16 cellular contexts compared by ENCODE assay signal in genomic region chr2:219638217-219638947, GRCh38. TPM values are rescaled to one million over a fixed set of nuclear protein-coding genes. Genes with fewer than 3 reads are reported as not detected.
DNase-seq lines count a peak whose midpoint lies in the region; ATAC-seq and TF ChIP-seq lines count a peak whose summit lies in the region.
"Had no signal": no experiment of that assay in that cellular context is flagged by ENCODE, and none has a peak within 500 bp of the region (broad histone marks: within the 10 kb centered on the region; RNA-seq: fewer than 3 reads in every experiment).

No MANE protein-coding gene starts in this region.

- H3K79me2 ChIP-seq in hepatocyte = no peaks in the 10 kb centered on the region

- H3K4me2 ChIP-seq in hepatocyte = no peak overlapping the region

- no peak overlapping the region for H2AFZ ChIP-seq in hepatocyte

- intact Hi-C loops in naive thymus-derived CD4-positive, alpha-beta T cell (cut with micrococcal nuclease) = no loop called here

- DNase-seq in AG04449 (ENCODE audit: low read depth, low spot score) = no peak
- DNase-seq in brain microvascular endothelial cell = no peak
- no peak for DNase-seq in hepatocyte (ENCODE audit: low spot score)
- DNase-seq in naive thymus-derived CD4-positive, alpha-beta T cell = no peak
- no peak for DNase-seq in HCEC 1CT
- no peak for DNase-seq in NAMALWA (ENCODE audit: low spot score)
- DNase-seq in RPMI8226 = no peak
- DNase-seq: activated CD8-positive, alpha-beta memory T cell treated with anti-CD3 and anti-CD28 coated beads, Interleukin-2, amount 50 U/mL, for 48 hours; activated naive CD8-positive, alpha-beta T cell treated with anti-CD3 and anti-CD28 coated beads, Interleukin-2, amount 50 U/mL, for 24 hours; CD4-positive, CD25-positive, alpha-beta regulatory T cell; midbrain; NCI-H226; psoas muscle; stimulated activated CD4-positive, alpha-beta T cell treated with anti-CD3 and anti-CD28 coated beads, Interleukin-2, amount 100 ng/mL, for 48 hours had no signal

- peaks cover 3% of the 10 kb centered on the region for H3K4me1 ChIP-seq in hepatocyte (ENCODE audit: insufficient read depth)
- peaks cover 3 to 4% of the 10 kb centered on the region in 2 donors for H3K4me1 ChIP-seq in naive thymus-derived CD4-positive, alpha-beta T cell (ENCODE audit: control insufficient read depth in 2 of 2, insufficient read depth in 2 of 2, low read length in 2 of 2)
- H3K4me1 ChIP-seq: psoas muscle had no signal

- H3K9me3 ChIP-seq in hepatocyte (ENCODE audit: low read depth) = no peaks in the 10 kb centered on the region
- H3K9me3 ChIP-seq in naive thymus-derived CD4-positive, alpha-beta T cell (ENCODE audit: control insufficient read depth in 2 of 3, low read length in 3 of 3) = no peaks in the 10 kb centered on the region
- H3K9me3 ChIP-seq: psoas muscle had no signal

- no peak overlapping the region for H3K4me3 Mint-ChIP-seq in naive thymus-derived CD4-positive, alpha-beta T cell
- H3K4me3 Mint-ChIP-seq: activated naive CD8-positive, alpha-beta T cell treated with anti-CD3 and anti-CD28 coated beads, Interleukin-2, amount 50 U/mL, for 24 hours; CD4-positive, CD25-positive, alpha-beta regulatory T cell; stimulated activated memory B cell treated with anti-CD40 and anti-IgM and Interleukin-4, amounts not matched to agents 10 μg/mL and 1 μg/mL and 100 μg/mL, for 72 hours had no signal

- H3K27me3 Mint-ChIP-seq in naive thymus-derived CD4-positive, alpha-beta T cell = peaks cover 0 to 26% (median 13%) of the 10 kb centered on the region in 5 donors
- H3K27me3 Mint-ChIP-seq: CD4-positive, CD25-positive, alpha-beta regulatory T cell had no signal

- ATAC-seq in naive thymus-derived CD4-positive, alpha-beta T cell = no peak
- ATAC-seq: activated naive CD8-positive, alpha-beta T cell treated with anti-CD3 and anti-CD28 coated beads, Interleukin-2, amount 50 U/mL, for 24 hours; psoas muscle; stimulated activated memory B cell treated with anti-CD40 and anti-IgM and Interleukin-4, amounts not matched to agents 10 μg/mL and 1 μg/mL and 100 μg/mL, for 72 hours had no signal

- H3K27ac ChIP-seq in brain microvascular endothelial cell (no peak overlapping the region), hepatocyte (no peak overlapping the region)
- H3K27ac ChIP-seq in naive thymus-derived CD4-positive, alpha-beta T cell (ENCODE audit: low read depth, low read length) = no peak overlapping the region
- H3K27ac ChIP-seq: psoas muscle had no signal

- H3K27ac Mint-ChIP-seq in naive thymus-derived CD4-positive, alpha-beta T cell = no peak overlapping the region
- H3K27ac Mint-ChIP-seq: activated naive CD8-positive, alpha-beta T cell treated with anti-CD3 and anti-CD28 coated beads, Interleukin-2, amount 50 U/mL, for 24 hours; CD4-positive, CD25-positive, alpha-beta regulatory T cell; stimulated activated memory B cell treated with anti-CD40 and anti-IgM and Interleukin-4, amounts not matched to agents 10 μg/mL and 1 μg/mL and 100 μg/mL, for 72 hours had no signal

- H3K4me3 ChIP-seq in AG04449 (ENCODE audit: low read depth, low read length) = no peak overlapping the region
- no peak overlapping the region for H3K4me3 ChIP-seq in brain microvascular endothelial cell (ENCODE audit: low read depth, low read length)
- no peak overlapping the region for H3K4me3 ChIP-seq in hepatocyte
- no peak overlapping the region for H3K4me3 ChIP-seq in naive thymus-derived CD4-positive, alpha-beta T cell (ENCODE audit: low read length)
- H3K4me3 ChIP-seq: psoas muscle had no signal

- H4K20me1 ChIP-seq in hepatocyte (ENCODE audit: insufficient read depth, poor library complexity, severe bottlenecking) = no peaks in the 10 kb centered on the region

- TF ChIP-seq CTCF in AG04449 (IDR thresholded peaks at IDR 0.05; ENCODE audit: insufficient read depth, low read length, missing control alignments) = peak; percentile 39
- peak; percentile 24; the same call in 1 of the 3 replicates for TF ChIP-seq CTCF in GM12872 (IDR thresholded peaks at IDR 0.05; ENCODE audit: insufficient read depth, low read depth, low read length)
- TF ChIP-seq CTCF in brain microvascular endothelial cell (IDR thresholded peaks at IDR 0.05; ENCODE audit: low read depth, low read length, missing control alignments) = peak; percentile 37
- peak; percentile 14 for TF ChIP-seq CTCF in hepatocyte (IDR thresholded peaks at IDR 0.05; ENCODE audit: poor library complexity)

- no peaks in the 10 kb centered on the region for H3K9me3 Mint-ChIP-seq in naive thymus-derived CD4-positive, alpha-beta T cell
- H3K9me3 Mint-ChIP-seq: activated naive CD8-positive, alpha-beta T cell treated with anti-CD3 and anti-CD28 coated beads, Interleukin-2, amount 50 U/mL, for 24 hours; stimulated activated memory B cell treated with anti-CD40 and anti-IgM and Interleukin-4, amounts not matched to agents 10 μg/mL and 1 μg/mL and 100 μg/mL, for 72 hours had no signal

- POLR2A ChIA-PET in AG04449 (lab: Yijun Ruan, JAX) = interaction anchor here (0.6 to 0.7 kb wide), 2 partner anchors 11 to 89 kb away, joined by 3 read pairs; no protein-coding TSS in a partner anchor
- POLR2A ChIA-PET in naive thymus-derived CD4-positive, alpha-beta T cell (lab: Charles Lee) = no interaction called here

- in situ Hi-C loops in brain microvascular endothelial cell (cut with HindIII; ENCODE audit: low pct_ligation_motif_present, low sequenced_read_pairs) = no loop called here

- H3K36me3 ChIP-seq in brain microvascular endothelial cell (replicated peaks) = no peaks in the 10 kb centered on the region
- no peaks in the 10 kb centered on the region for H3K36me3 ChIP-seq in hepatocyte (replicated peaks; ENCODE audit: insufficient read depth, low read depth)
- no peaks in the 10 kb centered on the region for H3K36me3 ChIP-seq in naive thymus-derived CD4-positive, alpha-beta T cell (ENCODE audit: control insufficient read depth in 2 of 3, insufficient read depth in 3 of 3, low read length in 3 of 3)

- peaks cover 0 to 15% (median 0%) of the 10 kb centered on the region in 7 donors for H3K4me1 Mint-ChIP-seq in naive thymus-derived CD4-positive, alpha-beta T cell

- CTCF ChIA-PET in AG04449 (lab: Yijun Ruan, JAX) = interaction anchor here (1.2 to 9.7 kb wide), 6 partner anchors 8 to 97 kb away, joined by 4 to 126 read pairs (median 8); no protein-coding TSS in a partner anchor
- CTCF ChIA-PET in naive thymus-derived CD4-positive, alpha-beta T cell (lab: Charles Lee) = interaction anchor here (0.6 kb wide), 1 partner anchor 1755 kb away, joined by 3 read pairs; no protein-coding TSS in a partner anchor

- H3K9me2 ChIP-seq in hepatocyte (replicated peaks; ENCODE audit: insufficient read depth) = no peaks in the 10 kb centered on the region

- no peaks in the 10 kb centered on the region for H3K36me3 Mint-ChIP-seq in naive thymus-derived CD4-positive, alpha-beta T cell
- H3K36me3 Mint-ChIP-seq: CD4-positive, CD25-positive, alpha-beta regulatory T cell; stimulated activated memory B cell treated with anti-CD40 and anti-IgM and Interleukin-4, amounts not matched to agents 10 μg/mL and 1 μg/mL and 100 μg/mL, for 72 hours had no signal

- H3K27me3 ChIP-seq in brain microvascular endothelial cell (replicated peaks) (no peaks in the 10 kb centered on the region), hepatocyte (no peaks in the 10 kb centered on the region)
- H3K27me3 ChIP-seq in naive thymus-derived CD4-positive, alpha-beta T cell (ENCODE audit: control insufficient read depth in 2 of 2, insufficient read depth in 2 of 2, low read length in 2 of 2) = no peaks in the 10 kb centered on the region

- 91% methylated on average over 17 of the region's 17 CpGs for WGBS in hepatocyte (ENCODE audit: low lambda C conversion rate, missing lambda C conversion rate)

RNA-seq across cellular contexts. Expression of gene SLC4A3, which starts 11.0 kb away (rescaled TPM):
- total RNA-seq in hepatocyte = 1.8 and 3.0 TPM in 2 replicates
- 8.1 and 14.1 TPM in 2 replicates for polyA plus RNA-seq in hepatocyte
- total RNA-seq in naive thymus-derived CD4-positive, alpha-beta T cell = 1 to 10 TPM in 1 of 5 experiments, under 1 TPM in 2, not detected in 2; 0.19 to 3.4 (median 0.34) TPM
- not detected for polyA plus RNA-seq in naive thymus-derived CD4-positive, alpha-beta T cell
- total RNA-seq: CD4-positive, CD25-positive, alpha-beta regulatory T cell had no signal
- polyA plus RNA-seq: CD4-positive, CD25-positive, alpha-beta regulatory T cell had no signal

RNA-seq across cellular contexts. Expression of gene STK11IP, which starts 40.7 kb away (rescaled TPM):
- 16.7 and 18.0 TPM in 2 replicates for total RNA-seq in hepatocyte
- polyA plus RNA-seq in hepatocyte = 17.6 and 23.1 TPM in 2 replicates
- 10 to 100 TPM; 33.6 to 46.4 (median 42.6) TPM for total RNA-seq in naive thymus-derived CD4-positive, alpha-beta T cell
- polyA plus RNA-seq in naive thymus-derived CD4-positive, alpha-beta T cell = 10 to 100 TPM in 1 of 2 donors, 1 to 10 TPM in 1; 6.8 to 13.0 TPM
